ENCODE assay signal across 8 cellular contexts in the genomic region with DNA sequence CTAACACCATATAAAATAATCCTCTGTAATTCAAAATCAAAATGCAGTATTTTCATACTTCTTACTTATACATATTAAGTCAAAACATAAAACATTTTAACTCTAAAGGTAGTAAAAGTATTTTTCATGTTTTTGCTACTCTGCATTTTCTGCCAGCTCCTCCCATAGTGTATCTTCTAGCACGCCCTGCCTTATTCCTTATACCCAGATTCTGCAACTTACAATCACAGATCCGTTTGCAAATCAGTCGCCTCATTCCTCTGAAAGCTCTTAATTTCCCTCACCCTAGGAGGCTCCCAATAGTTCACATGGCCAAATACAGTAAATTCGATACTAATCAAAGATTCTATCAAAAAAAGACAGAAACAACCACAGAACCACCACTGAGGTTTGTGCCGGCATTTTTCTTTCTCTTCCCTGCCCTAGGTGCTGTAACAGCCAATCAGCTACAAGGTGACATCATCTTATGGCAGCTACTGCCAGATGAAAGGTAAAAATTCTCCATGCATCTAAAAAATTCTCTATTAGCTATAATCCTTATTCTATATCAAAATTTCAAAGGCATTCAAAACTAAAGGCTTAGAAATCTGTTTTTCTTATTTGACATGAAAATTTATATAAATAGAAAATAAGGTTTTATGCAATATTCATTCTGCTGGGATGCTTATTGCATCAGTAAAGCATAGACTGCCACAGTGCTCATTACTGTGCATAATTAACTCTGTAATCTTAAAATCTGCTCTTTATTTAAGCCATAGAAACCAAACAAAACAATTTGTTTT.
A peak's percentile ranks its signal among the peaks of the same experiment; 100 is the strongest.
DNase-seq lines count a peak whose midpoint lies in the region; ATAC-seq and TF ChIP-seq lines count a peak whose summit lies in the region.

No MANE protein-coding gene starts in this region.

- POLR2A ChIA-PET in activated CD4-positive, alpha-beta memory T cell treated with anti-CD3 and anti-CD28 coated beads for 36 hours (lab: Charles Lee) = no interaction called here

- ATAC-seq in HG03280 (IDR thresholded peaks at IDR 0.05; ENCODE audit: unreplicated experiment) (no peak), HG03097 (IDR thresholded peaks at IDR 0.05; ENCODE audit: low FRiP score, unreplicated experiment) (no peak), HG03159 (IDR thresholded peaks at IDR 0.05; ENCODE audit: unreplicated experiment) (no peak)

- no peaks in the 10 kb centered on the region for H3K9me3 Mint-ChIP-seq in activated CD4-positive, alpha-beta memory T cell treated with anti-CD3 and anti-CD28 coated beads for 36 hours
- H3K9me3 Mint-ChIP-seq in osteocyte (ENCODE audit: unreplicated experiment) = no peaks in the 10 kb centered on the region

- peak; percentile 23 for DNase-seq in stimulated activated CD4-positive, alpha-beta T cell treated with anti-CD3 and anti-CD28 coated beads, Interleukin-15, amount 100 ng/mL, for 24 hours
- no peak for DNase-seq in stimulated activated CD4-positive, alpha-beta T cell treated with anti-CD3 and anti-CD28 coated beads, Interleukin-12 subunit alpha, Interleukin-12 subunit beta, amount 100 ng/mL, for 4 hours
- peak; percentile 33 for DNase-seq in activated CD4-positive, alpha-beta memory T cell treated with anti-CD3 and anti-CD28 coated beads for 36 hours
- DNase-seq in fibroblast of the conjunctiva (ENCODE audit: low read depth) (peak; percentile 17), osteocyte (ENCODE audit: extremely low spot score, unreplicated experiment) (no peak)

- H3K4me1 Mint-ChIP-seq in activated CD4-positive, alpha-beta memory T cell treated with anti-CD3 and anti-CD28 coated beads for 36 hours (ENCODE audit: low read depth) = peaks cover 17% of the 10 kb centered on the region
- H3K4me1 Mint-ChIP-seq in osteocyte (ENCODE audit: unreplicated experiment) = peaks cover 4% of the 10 kb centered on the region

- TF ChIP-seq CTCF in osteocyte (IDR thresholded peaks at IDR 0.05) = no peak

- H3K4me3 Mint-ChIP-seq in activated CD4-positive, alpha-beta memory T cell treated with anti-CD3 and anti-CD28 coated beads for 36 hours = peak overlapping the region; percentile 72
- H3K4me3 Mint-ChIP-seq in osteocyte (ENCODE audit: unreplicated experiment) = peak overlapping the region; percentile 80

- peaks cover 4% of the 10 kb centered on the region for H3K36me3 Mint-ChIP-seq in activated CD4-positive, alpha-beta memory T cell treated with anti-CD3 and anti-CD28 coated beads for 36 hours
- H3K36me3 Mint-ChIP-seq in osteocyte (ENCODE audit: unreplicated experiment) = peaks cover 4% of the 10 kb centered on the region

- CTCF ChIA-PET in activated CD4-positive, alpha-beta memory T cell treated with anti-CD3 and anti-CD28 coated beads for 36 hours (lab: Charles Lee) = interaction anchor here (0.7 to 2.4 kb wide), 6 partner anchors 8 to 153 kb away, joined by 3 to 12 read pairs (median 4); a partner anchor contains a TSS

- intact Hi-C loops in activated CD4-positive, alpha-beta memory T cell treated with anti-CD3 and anti-CD28 coated beads for 36 hours (cut with micrococcal nuclease) = no loop called here

- no peak overlapping the region for H3K27ac Mint-ChIP-seq in activated CD4-positive, alpha-beta memory T cell treated with anti-CD3 and anti-CD28 coated beads for 36 hours
- peak overlapping the region; percentile 59 for H3K27ac Mint-ChIP-seq in osteocyte (ENCODE audit: unreplicated experiment)

- no peaks in the 10 kb centered on the region for H3K27me3 Mint-ChIP-seq in activated CD4-positive, alpha-beta memory T cell treated with anti-CD3 and anti-CD28 coated beads for 36 hours
- H3K27me3 Mint-ChIP-seq in osteocyte (ENCODE audit: unreplicated experiment) = no peaks in the 10 kb centered on the region

Comparison
In these comparisons a context has a peak if more than half of its experiments do, and no peak if none do; other contexts are left out.
1. DNase-seq: peak in stimulated activated CD4-positive, alpha-beta T cell treated with anti-CD3 and anti-CD28 coated beads, Interleukin-15, amount 100 ng/mL, for 24 hours (single experiment), activated CD4-positive, alpha-beta memory T cell treated with anti-CD3 and anti-CD28 coated beads for 36 hours (single experiment) and fibroblast of the conjunctiva (single experiment); none in stimulated activated CD4-positive, alpha-beta T cell treated with anti-CD3 and anti-CD28 coated beads, Interleukin-12 subunit alpha, Interleukin-12 subunit beta, amount 100 ng/mL, for 4 hours (single experiment) and osteocyte (single experiment).